8 cellular contexts compared by ENCODE assay signal in genomic region chr2:11688222-11689069, GRCh38. TPM values are rescaled to one million over a fixed set of nuclear protein-coding genes. Genes with fewer than 3 reads are reported as not detected.
DNase-seq lines count a peak whose midpoint lies in the region; ATAC-seq and TF ChIP-seq lines count a peak whose summit lies in the region.

No MANE protein-coding gene starts in this region.

- CTCF ChIA-PET in MCF 10A (lab: Yijun Ruan, JAX): interaction anchor here (0.6 to 19.1 kb wide), 36 partner anchors 8 to 1242 kb away, joined by 3 to 336 read pairs (median 4); partner anchors contain the start of gene LPIN1

- TF ChIP-seq CTCF in GM12873 (IDR thresholded peaks at IDR 0.05; ENCODE audit: insufficient read depth, low read depth, low read length, missing control alignments) (peak; percentile 68), VCaP (conservative IDR thresholded peaks at IDR 0.05) (peak; percentile 87), MCF 10A (IDR thresholded peaks at IDR 0.05; ENCODE audit: unreplicated experiment) (peak; percentile 82)

- H3K27ac ChIP-seq in VCaP: peak overlapping the region; percentile 25; the same call in 1 of the 2 replicates

- H3K36me3 Mint-ChIP-seq in MCF 10A (ENCODE audit: insufficient read depth, unreplicated experiment): no peaks in the 10 kb centered on the region
- H3K36me3 Mint-ChIP-seq in immature natural killer cell: no peaks in the 10 kb centered on the region

- POLR2A ChIA-PET in MCF 10A (lab: Yijun Ruan, JAX): interaction anchor here (0.6 to 1.6 kb wide), 10 partner anchors 12 to 111 kb away, joined by 3 to 9 read pairs (median 4); no protein-coding TSS in a partner anchor

- DNase-seq in NCI-H1694 (lab: John Stamatoyannopoulos, UW) (peak; percentile 86), MCF 10A (ENCODE audit: unreplicated experiment) (peak; percentile 81), immature natural killer cell (peak; percentile 64 to 67 (median 65))
- DNase-seq in stimulated activated CD4-positive, alpha-beta T cell treated with anti-CD3 and anti-CD28 coated beads, Interleukin-12 subunit alpha, Interleukin-12 subunit beta, amount 100 ng/mL, for 24 hours (ENCODE audit: low read depth in 2 of 2): peak; percentile 72 to 84

- peak overlapping the region; percentile 70 for H3K4me3 Mint-ChIP-seq in MCF 10A (ENCODE audit: unreplicated experiment)
- peak overlapping the region in 3 of 5 donors; percentile 31 to 67 (median 37) for H3K4me3 Mint-ChIP-seq in immature natural killer cell

- peak overlapping the region; percentile 37 for H3K27ac Mint-ChIP-seq in MCF 10A (ENCODE audit: low read depth, unreplicated experiment)
- H3K27ac Mint-ChIP-seq in immature natural killer cell: no peak overlapping the region

- H3K27me3 Mint-ChIP-seq in MCF 10A (ENCODE audit: insufficient read depth, unreplicated experiment) (peaks cover 16% of the 10 kb centered on the region), immature natural killer cell (ENCODE audit: low read depth in 3 of 3) (peaks cover 5 to 18% (median 6%) of the 10 kb centered on the region in 3 donors)

- BruUV-seq in MCF 10A (replicated peaks; lab: Mats Ljungman, UMichigan): no TSS peak

- peak; percentile 88 for ATAC-seq in HG02759 (IDR thresholded peaks at IDR 0.05; ENCODE audit: unreplicated experiment)
- no peak for ATAC-seq in HG02840 (IDR thresholded peaks at IDR 0.05; ENCODE audit: low FRiP score, unreplicated experiment)

- intact Hi-C loops in MCF 10A (cut with micrococcal nuclease): loop anchor here (1.0 to 2.0 kb wide), 2 partner anchors 56 to 91 kb away; no protein-coding TSS in a partner anchor

- H3K9me3 Mint-ChIP-seq in MCF 10A (ENCODE audit: unreplicated experiment) (no peaks in the 10 kb centered on the region), immature natural killer cell (no peaks in the 10 kb centered on the region)

- peaks cover 10% of the 10 kb centered on the region for H3K4me1 Mint-ChIP-seq in MCF 10A (ENCODE audit: insufficient read depth, unreplicated experiment)
- H3K4me1 Mint-ChIP-seq in immature natural killer cell: peaks cover 8 to 12% of the 10 kb centered on the region in 2 donors

RNA-seq across cellular contexts. Expression of gene NTSR2, which starts 18.5 kb away (rescaled TPM):
- total RNA-seq in MCF 10A (2022): not detected in 2 replicates
- not detected for polyA plus RNA-seq in immature natural killer cell

RNA-seq across cellular contexts. Expression of gene LPIN1, which starts 58.0 kb away (rescaled TPM):
- total RNA-seq in MCF 10A (2022): 47.0 and 65.7 TPM in 2 replicates
- polyA plus RNA-seq in immature natural killer cell: 10 to 100 TPM; 14.1 to 34.0 (median 16.3) TPM
